ENCODE assay signal across 9 cellular contexts in the genomic region with DNA sequence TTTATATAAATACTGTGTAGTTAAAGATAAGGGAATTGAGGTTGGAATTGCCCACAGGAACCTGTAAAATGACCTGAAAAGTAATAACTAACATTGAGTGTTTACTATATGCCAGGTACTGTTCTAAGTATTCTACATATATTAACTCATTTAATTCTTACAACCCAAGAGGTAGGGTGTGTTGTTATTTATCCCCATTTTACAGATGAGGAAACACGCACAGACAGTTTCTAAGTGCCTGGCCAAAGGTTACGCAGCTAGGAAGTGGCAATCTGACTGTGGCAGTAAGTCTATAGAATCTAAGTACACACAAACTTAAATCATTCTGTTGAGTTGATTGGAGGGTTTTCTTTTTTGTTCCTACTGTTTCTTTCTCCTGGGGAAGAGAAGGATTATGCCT. TPM values are rescaled to one million over a fixed set of nuclear protein-coding genes. Genes with fewer than 3 reads are reported as not detected.
DNase-seq lines count a peak whose midpoint lies in the region; ATAC-seq and TF ChIP-seq lines count a peak whose summit lies in the region.
"Had no signal": no experiment of that assay in that cellular context is flagged by ENCODE, and none has a peak within 500 bp of the region (broad histone marks: within the 10 kb centered on the region; RNA-seq: fewer than 3 reads in every experiment).

No MANE protein-coding gene starts in this region.

- peaks cover 17% of the 10 kb centered on the region for H3K36me3 ChIP-seq in CD4-positive, alpha-beta memory T cell (ENCODE audit: insufficient read depth, low read length)
- H3K36me3 ChIP-seq in OCI-LY7 (ENCODE audit: insufficient read depth, low read length) (peaks cover 37% of the 10 kb centered on the region), BE2C (peaks cover 24% of the 10 kb centered on the region)

- peaks cover 0 to 2% (median 0%) of the 10 kb centered on the region in 8 donors for H3K9me3 Mint-ChIP-seq in CD4-positive, alpha-beta memory T cell
- H3K9me3 Mint-ChIP-seq in immature natural killer cell, result no peaks in the 10 kb centered on the region

- H3K4me2 ChIP-seq in OCI-LY7 (ENCODE audit: low read length), result peak overlapping the region; percentile 45

- peaks cover 61% of the 10 kb centered on the region for H3K4me1 ChIP-seq in CD4-positive, alpha-beta memory T cell (ENCODE audit: insufficient read depth, low read length)
- peaks cover 47% of the 10 kb centered on the region for H3K4me1 ChIP-seq in OCI-LY7 (ENCODE audit: insufficient read depth, low read length, poor library complexity, severe bottlenecking)
- peaks cover 3% of the 10 kb centered on the region; the same call in 1 of the 2 replicates for H3K4me1 ChIP-seq in BE2C

- no peak overlapping the region for H3K4me3 ChIP-seq in CD4-positive, alpha-beta memory T cell (ENCODE audit: low read length in 2 of 2)
- H3K4me3 ChIP-seq in OCI-LY7 (ENCODE audit: low read depth, low read length, poor library complexity, severe bottlenecking) (peak overlapping the region; percentile 44), BE2C (ENCODE audit: low read depth, low read length) (no peak overlapping the region)

- CTCF ChIA-PET in CD4-positive, alpha-beta memory T cell (lab: Charles Lee; ENCODE audit: partially characterized antibody), result interaction anchor here (1.1 to 6.3 kb wide), 4 partner anchors 10 to 159 kb away, joined by 3 to 51 read pairs (median 8); a partner anchor contains a TSS
- CTCF ChIA-PET in OCI-LY7 (lab: Charles Lee; ENCODE audit: unreplicated experiment), result no interaction called here

- H3K4me1 Mint-ChIP-seq in CD4-positive, alpha-beta memory T cell, result peaks cover 33 to 69% (median 51%) of the 10 kb centered on the region in 4 donors
- H3K4me1 Mint-ChIP-seq in immature natural killer cell, result peaks cover 66 to 77% of the 10 kb centered on the region in 2 donors

- peak overlapping the region; percentile 88 to 99 (median 97) for H3K27ac Mint-ChIP-seq in CD4-positive, alpha-beta memory T cell
- peak overlapping the region; percentile 94 to 99 (median 98) for H3K27ac Mint-ChIP-seq in immature natural killer cell

- H3K27me3 ChIP-seq in CD4-positive, alpha-beta memory T cell (ENCODE audit: insufficient read depth, low read length), result no peaks in the 10 kb centered on the region
- peaks cover 20% of the 10 kb centered on the region for H3K27me3 ChIP-seq in BE2C

- intact Hi-C loops in CD4-positive, alpha-beta memory T cell (cut with micrococcal nuclease), result loop anchor here (1.0 to 5.0 kb wide), 3 partner anchors 9 to 281 kb away; a partner anchor contains a TSS
- intact Hi-C loops in OCI-LY7 (cut with micrococcal nuclease; ENCODE audit: unreplicated experiment), result loop anchor here (5.0 kb wide), 1 partner anchor 266 kb away; a partner anchor contains a TSS

- no peaks in the 10 kb centered on the region for H3K9me3 ChIP-seq in CD4-positive, alpha-beta memory T cell (ENCODE audit: control insufficient read depth in 1 of 2, low read length in 2 of 2)
- H3K9me3 ChIP-seq in OCI-LY7 (ENCODE audit: low read length) (no peaks in the 10 kb centered on the region), BE2C (no peaks in the 10 kb centered on the region)

- ATAC-seq in GM19395 (IDR thresholded peaks at IDR 0.05; ENCODE audit: unreplicated experiment), result no peak

- peak overlapping the region; percentile 93 for H3K27ac ChIP-seq in CD4-positive, alpha-beta memory T cell (ENCODE audit: low read depth, low read length)
- no peak overlapping the region for H3K27ac ChIP-seq in OCI-LY7 (ENCODE audit: low read depth, low read length, poor library complexity, severe bottlenecking)

- no TSS peak for BruUV-seq in OCI-LY7 (replicated peaks; lab: Mats Ljungman, UMichigan)

- H4K20me1 ChIP-seq in OCI-LY7 (ENCODE audit: insufficient read depth, low read length), result no peaks in the 10 kb centered on the region

- H3K4me3 Mint-ChIP-seq in CD4-positive, alpha-beta memory T cell, result peak overlapping the region in 7 of 8 donors; percentile 86 to 97 (median 94)
- peak overlapping the region; percentile 88 to 98 (median 90) for H3K4me3 Mint-ChIP-seq in immature natural killer cell

- H3K79me2 ChIP-seq in OCI-LY7 (ENCODE audit: insufficient read depth, low read depth, low read length), result peaks cover 14% of the 10 kb centered on the region; the same call in 1 of the 2 replicates

- no peak for TF ChIP-seq CTCF in OCI-LY7 (conservative IDR thresholded peaks at IDR 0.05; ENCODE audit: low read length)
- TF ChIP-seq CTCF in BE2C (IDR thresholded peaks at IDR 0.05; ENCODE audit: low read depth, low read length), result no peak

- no peak for DNase-seq in CD4-positive, alpha-beta memory T cell
- DNase-seq in OCI-LY7 (ENCODE audit: low spot score), result no peak
- DNase-seq in immature natural killer cell, result no peak
- no peak for DNase-seq in BE2C
- no peak for DNase-seq in AG08395 (ENCODE audit: low spot score)
- DNase-seq: EL, hippocampal formation, retina had no signal

- H3K9me2 ChIP-seq in OCI-LY7 (ENCODE audit: insufficient read depth, low read length), result no peaks in the 10 kb centered on the region

- peaks cover 16 to 44% of the 10 kb centered on the region in 2 donors for H3K36me3 Mint-ChIP-seq in CD4-positive, alpha-beta memory T cell
- H3K36me3 Mint-ChIP-seq in immature natural killer cell, result peaks cover 4 to 10% (median 9%) of the 10 kb centered on the region in 3 donors

- POLR2A ChIA-PET in CD4-positive, alpha-beta memory T cell (lab: Charles Lee; ENCODE audit: partially characterized antibody), result interaction anchor here (0.7 to 2.3 kb wide), 11 partner anchors 8 to 267 kb away, joined by 3 to 17 read pairs (median 5); a partner anchor contains a TSS
- POLR2A ChIA-PET in OCI-LY7 (lab: Charles Lee), result interaction anchor here (0.6 kb wide), 1 partner anchor 143 kb away, joined by 3 read pairs; no protein-coding TSS in a partner anchor

- peak overlapping the region; percentile 48; the same call in 1 of the 2 replicates for H2AFZ ChIP-seq in OCI-LY7 (ENCODE audit: low read length)

- H3K27me3 Mint-ChIP-seq in CD4-positive, alpha-beta memory T cell, result no peaks in the 10 kb centered on the region
- peaks cover 8 to 29% (median 28%) of the 10 kb centered on the region in 3 donors for H3K27me3 Mint-ChIP-seq in immature natural killer cell (ENCODE audit: low read depth in 3 of 3)

RNA-seq across cellular contexts. Expression of a gene that starts 1.1 kb away (rescaled TPM):
- 10 to 100 TPM; 27.5 to 30.6 TPM for total RNA-seq in CD4-positive, alpha-beta memory T cell
- 10 to 100 TPM; 37.5 to 76.2 TPM for polyA plus RNA-seq in CD4-positive, alpha-beta memory T cell
- 0.80 and 2.4 TPM in 2 replicates for total RNA-seq in OCI-LY7 (2014; rRNA removed; shearing (Covaris generic))
- 6.3 and 6.4 TPM in 2 replicates for total RNA-seq in OCI-LY7 (2022)
- 100 to 1,000 TPM in 1 of 3 donors, 10 to 100 TPM in 2; 62.1 to 103 (median 72.6) TPM for polyA plus RNA-seq in immature natural killer cell
- 18.6 TPM for polyA plus RNA-seq in BE2C (2012; ENCODE audit: insufficient read depth, insufficient read length, low read depth)

RNA-seq across cellular contexts. Expression of a gene that starts 5.2 kb away (rescaled TPM):
- total RNA-seq in CD4-positive, alpha-beta memory T cell, result 10 to 100 TPM; 63.2 to 66.7 TPM
- 1 to 10 TPM; 3.2 to 8.6 TPM for polyA plus RNA-seq in CD4-positive, alpha-beta memory T cell
- 10.7 and 14.8 TPM in 2 replicates for total RNA-seq in OCI-LY7 (2014; rRNA removed; shearing (Covaris generic))
- total RNA-seq in OCI-LY7 (2022), result 26.5 and 28.8 TPM in 2 replicates
- 10 to 100 TPM in 1 of 3 donors, 1 to 10 TPM in 2; 1.4 to 10.5 (median 3.2) TPM for polyA plus RNA-seq in immature natural killer cell
- polyA plus RNA-seq in BE2C (2012; ENCODE audit: insufficient read depth, insufficient read length, low read depth), result 3.9 TPM

RNA-seq across cellular contexts. Expression of a gene that starts 8.3 kb away (rescaled TPM):
- total RNA-seq in CD4-positive, alpha-beta memory T cell, result 10 to 100 TPM; 44.4 to 48.3 TPM
- polyA plus RNA-seq in CD4-positive, alpha-beta memory T cell, result 10 to 100 TPM; 85.0 to 99.7 TPM
- total RNA-seq in OCI-LY7 (2014; rRNA removed; shearing (Covaris generic)), result 272 and 280 TPM in 2 replicates
- total RNA-seq in OCI-LY7 (2022), result 172 and 192 TPM in 2 replicates
- polyA plus RNA-seq in immature natural killer cell, result 100 to 1,000 TPM in 1 of 3 donors, 10 to 100 TPM in 2; 68.7 to 133 (median 75.6) TPM
- polyA plus RNA-seq in BE2C (2012; ENCODE audit: insufficient read depth, insufficient read length, low read depth), result 737 TPM

RNA-seq across cellular contexts. Expression of a gene that starts 11.1 kb away (rescaled TPM):
- 10 to 100 TPM; 58.0 to 62.8 TPM for total RNA-seq in CD4-positive, alpha-beta memory T cell
- 1 to 10 TPM; 3.7 to 8.9 TPM for polyA plus RNA-seq in CD4-positive, alpha-beta memory T cell
- total RNA-seq in OCI-LY7 (2014; rRNA removed; shearing (Covaris generic)), result 29.3 and 29.4 TPM in 2 replicates
- total RNA-seq in OCI-LY7 (2022), result 46.2 and 47.7 TPM in 2 replicates
- 1 to 10 TPM; 1.7 to 4.4 (median 3.7) TPM for polyA plus RNA-seq in immature natural killer cell
- polyA plus RNA-seq in BE2C (2012; ENCODE audit: insufficient read depth, insufficient read length, low read depth), result 36.9 TPM

RNA-seq across cellular contexts. Expression of a gene that starts 23.1 kb away (rescaled TPM):
- 1 to 10 TPM in 1 of 2 experiments, under 1 TPM in 1; 0.64 to 1.4 TPM for total RNA-seq in CD4-positive, alpha-beta memory T cell
- polyA plus RNA-seq in CD4-positive, alpha-beta memory T cell, result under 1 TPM; 0.55 to 0.93 TPM
- total RNA-seq in OCI-LY7 (2014; rRNA removed; shearing (Covaris generic)), result 6.5 and 7.1 TPM in 2 replicates
- 6.6 and 6.9 TPM in 2 replicates for total RNA-seq in OCI-LY7 (2022)
- polyA plus RNA-seq in immature natural killer cell, result not detected
- 47.2 TPM for polyA plus RNA-seq in BE2C (2012; ENCODE audit: insufficient read depth, insufficient read length, low read depth)
